Comparison of ENCODE assay signal across 15 cellular contexts in genomic region chr16:84610385-84610784, GRCh38. TPM values are rescaled to one million over a fixed set of nuclear protein-coding genes. Genes with fewer than 3 reads are reported as not detected.
DNase-seq lines count a peak whose midpoint lies in the region; ATAC-seq and TF ChIP-seq lines count a peak whose summit lies in the region.
"Had no signal": no experiment of that assay in that cellular context is flagged by ENCODE, and none has a peak within 500 bp of the region (broad histone marks: within the 10 kb centered on the region; RNA-seq: fewer than 3 reads in every experiment).

No MANE protein-coding gene starts in this region.

- H3K4me1 ChIP-seq in BLaER1 (peaks cover 80% of the 10 kb centered on the region), upper lobe of right lung (peaks cover 32% of the 10 kb centered on the region)
- peaks cover 98% of the 10 kb centered on the region for H3K4me1 ChIP-seq in CD8-positive, alpha-beta memory T cell (ENCODE audit: insufficient read depth, low read length)

- POLR2A ChIA-PET in CD8-positive, alpha-beta memory T cell (lab: Charles Lee): interaction anchor here (1.1 to 1.9 kb wide), 4 partner anchors 10 to 96 kb away, joined by 4 to 13 read pairs (median 7); no protein-coding TSS in a partner anchor
- POLR2A ChIA-PET in activated B cell treated with CpG ODN at 0.5 μM for 24 hours (lab: Charles Lee): interaction anchor here (10.7 kb wide), 1 partner anchor 11 kb away, joined by 333 read pairs; no protein-coding TSS in a partner anchor

- ATAC-seq in activated B cell treated with CpG ODN at 0.5 μM for 24 hours (ENCODE audit: low read depth) (no peak), upper lobe of right lung (no peak)
- ATAC-seq: left lobe of liver had no signal

- DNase-seq in CD8-positive, alpha-beta memory T cell: no peak
- no peak for DNase-seq in activated B cell treated with CpG ODN at 0.5 μM for 24 hours
- peak; percentile 44 for DNase-seq in fibroblast of mammary gland (ENCODE audit: low read depth)
- no peak for DNase-seq in coronary artery (ENCODE audit: low spot score)
- no peak for DNase-seq in upper lobe of right lung
- no peak for DNase-seq in AG08396 (ENCODE audit: low spot score)
- no peak for DNase-seq in SIG-M5 treated with dmso at 0.1 percent for 504 hours (lab: John Stamatoyannopoulos, UW; ENCODE audit: unreplicated experiment)
- DNase-seq: activated CD8-positive, alpha-beta memory T cell treated with anti-CD3 and anti-CD28 coated beads, Interleukin-2, amount 50 U/mL, for 48 hours; MV-4-11; NCI-H2171; retina had no signal

- no peak overlapping the region for H3K4me3 ChIP-seq in BLaER1
- H3K4me3 ChIP-seq in CD8-positive, alpha-beta memory T cell (ENCODE audit: low read length): no peak overlapping the region
- no peak overlapping the region for H3K4me3 ChIP-seq in fibroblast of mammary gland (ENCODE audit: control insufficient read depth, low read depth, low read length)
- no peak overlapping the region for H3K4me3 ChIP-seq in coronary artery
- H3K4me3 ChIP-seq in upper lobe of right lung: no peak overlapping the region

- TF ChIP-seq CTCF in activated B cell treated with CpG ODN at 0.5 μM for 24 hours (IDR thresholded peaks at IDR 0.05) (no peak), fibroblast of mammary gland (conservative IDR thresholded peaks at IDR 0.05; ENCODE audit: control insufficient read depth, insufficient read depth, low read depth, low read length) (no peak), coronary artery (IDR thresholded peaks at IDR 0.05) (no peak), upper lobe of right lung (IDR thresholded peaks at IDR 0.05) (no peak)

- peaks cover 0 to 6% of the 10 kb centered on the region in 2 donors for H3K27me3 Mint-ChIP-seq in CD8-positive, alpha-beta memory T cell
- H3K27me3 Mint-ChIP-seq in activated B cell treated with CpG ODN at 0.5 μM for 24 hours: no peaks in the 10 kb centered on the region
- H3K27me3 Mint-ChIP-seq: type B pancreatic cell had no signal

- H3K36me3 ChIP-seq in BLaER1: no peaks in the 10 kb centered on the region; the same call in 1 of the 2 replicates
- no peaks in the 10 kb centered on the region for H3K36me3 ChIP-seq in CD8-positive, alpha-beta memory T cell (ENCODE audit: insufficient read depth, low read length)
- H3K36me3 ChIP-seq in upper lobe of right lung: no peaks in the 10 kb centered on the region

- peak overlapping the region; percentile 86 to 97 (median 94) for H3K27ac Mint-ChIP-seq in CD8-positive, alpha-beta memory T cell
- H3K27ac Mint-ChIP-seq in activated B cell treated with CpG ODN at 0.5 μM for 24 hours: peak overlapping the region; percentile 95
- H3K27ac Mint-ChIP-seq: type B pancreatic cell had no signal

- peaks cover 91 to 97% (median 97%) of the 10 kb centered on the region in 3 donors for H3K4me1 Mint-ChIP-seq in CD8-positive, alpha-beta memory T cell
- H3K4me1 Mint-ChIP-seq in activated B cell treated with CpG ODN at 0.5 μM for 24 hours: peaks cover 95% of the 10 kb centered on the region

- peaks cover 30% of the 10 kb centered on the region; the same call in 1 of the 2 replicates for H4K20me1 ChIP-seq in BLaER1

- H3K9me3 Mint-ChIP-seq in CD8-positive, alpha-beta memory T cell: no peaks in the 10 kb centered on the region
- peaks cover 5% of the 10 kb centered on the region for H3K9me3 Mint-ChIP-seq in activated B cell treated with CpG ODN at 0.5 μM for 24 hours
- H3K9me3 Mint-ChIP-seq: type B pancreatic cell had no signal

- H3K27me3 ChIP-seq in BLaER1 (no peaks in the 10 kb centered on the region), upper lobe of right lung (no peaks in the 10 kb centered on the region)
- H3K27me3 ChIP-seq in CD8-positive, alpha-beta memory T cell (ENCODE audit: insufficient read depth, low read length, poor library complexity, severe bottlenecking): no peaks in the 10 kb centered on the region

- H3K4me2 ChIP-seq in BLaER1: 0 out of 2 replicates have a peak overlapping the region, but pooled peaks have one; percentile 26

- H3K9me3 ChIP-seq in BLaER1: peaks cover 9% of the 10 kb centered on the region; the same call in 1 of the 2 replicates
- no peaks in the 10 kb centered on the region for H3K9me3 ChIP-seq in CD8-positive, alpha-beta memory T cell (ENCODE audit: low read length)
- H3K9me3 ChIP-seq in upper lobe of right lung: no peaks in the 10 kb centered on the region

- peaks cover 0 to 65% (median 17%) of the 10 kb centered on the region in 3 donors for H3K36me3 Mint-ChIP-seq in CD8-positive, alpha-beta memory T cell
- peaks cover 81% of the 10 kb centered on the region for H3K36me3 Mint-ChIP-seq in activated B cell treated with CpG ODN at 0.5 μM for 24 hours (ENCODE audit: low read depth)

- CTCF ChIA-PET in CD8-positive, alpha-beta memory T cell (lab: Charles Lee): interaction anchor here (0.7 to 2.3 kb wide), 6 partner anchors 10 to 104 kb away, joined by 3 to 8 read pairs (median 6); no protein-coding TSS in a partner anchor
- CTCF ChIA-PET in activated B cell treated with CpG ODN at 0.5 μM for 24 hours (lab: Charles Lee): no interaction called here

- H3K27ac ChIP-seq in BLaER1 (no peak overlapping the region), coronary artery (no peak overlapping the region), upper lobe of right lung (no peak overlapping the region)
- H3K27ac ChIP-seq in CD8-positive, alpha-beta memory T cell (ENCODE audit: low read depth, low read length): no peak overlapping the region
- H3K27ac ChIP-seq: C4-2B had no signal

- peak overlapping the region; percentile 43 to 84 (median 75) for H3K4me3 Mint-ChIP-seq in CD8-positive, alpha-beta memory T cell
- no peak overlapping the region for H3K4me3 Mint-ChIP-seq in activated B cell treated with CpG ODN at 0.5 μM for 24 hours
- H3K4me3 Mint-ChIP-seq: type B pancreatic cell had no signal

- H3K9ac ChIP-seq in BLaER1: no peak overlapping the region

- intact Hi-C loops in activated B cell treated with CpG ODN at 0.5 μM for 24 hours (cut with micrococcal nuclease): no loop called here
- intact Hi-C loops in upper lobe of right lung (cut with DNase I): no loop called here

RNA-seq across cellular contexts. Expression of gene COTL1, which starts 7.5 kb away (rescaled TPM):
- 100 to 1,000 TPM; 373 to 388 TPM for total RNA-seq in CD8-positive, alpha-beta memory T cell
- polyA plus RNA-seq in CD8-positive, alpha-beta memory T cell: 653 TPM
- total RNA-seq in activated B cell treated with CpG ODN at 0.5 μM for 24 hours (487 and 525 TPM in 2 replicates), upper lobe of right lung (129 TPM)

RNA-seq across cellular contexts. Expression of gene KLHL36, which starts 37.9 kb away (rescaled TPM):
- total RNA-seq in CD8-positive, alpha-beta memory T cell: 10 to 100 TPM; 39.7 to 41.2 TPM
- 34.0 TPM for polyA plus RNA-seq in CD8-positive, alpha-beta memory T cell
- total RNA-seq in activated B cell treated with CpG ODN at 0.5 μM for 24 hours (62.6 and 72.7 TPM in 2 replicates), upper lobe of right lung (56.3 TPM)
